In the genomic region with DNA sequence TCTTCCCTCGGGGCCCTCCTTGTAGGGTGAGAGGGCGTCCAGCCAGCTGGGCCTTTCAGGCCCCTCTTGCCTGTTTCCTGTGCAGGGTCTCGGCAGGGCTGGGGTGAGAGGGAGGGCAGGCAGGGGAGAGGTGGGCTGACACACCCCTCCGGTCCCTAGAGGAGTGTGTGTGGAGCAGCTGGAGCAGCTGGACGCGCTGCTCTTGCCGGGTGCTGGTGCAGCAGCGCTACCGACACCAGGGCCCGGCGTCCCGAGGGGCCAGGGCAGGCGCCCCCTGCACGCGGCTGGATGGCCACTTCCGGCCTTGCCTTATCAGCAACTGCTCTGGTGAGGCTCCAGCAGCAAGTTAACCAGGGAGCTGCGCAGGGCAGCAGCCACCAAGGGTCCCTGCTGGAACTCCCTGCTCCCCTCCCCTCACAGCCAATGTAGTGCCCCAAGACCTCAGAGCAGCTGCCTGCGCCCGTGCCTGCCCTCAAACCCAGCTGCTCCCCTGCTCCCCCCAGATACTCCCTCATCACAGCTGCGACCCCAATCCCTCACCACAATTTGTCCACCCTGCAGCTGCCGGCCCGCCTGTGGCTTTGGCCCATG, we compare ENCODE assay signal across 23 cellular contexts. TPM values are rescaled to one million over a fixed set of nuclear protein-coding genes. Genes with fewer than 3 reads are reported as not detected.
DNase-seq lines count a peak whose midpoint lies in the region; ATAC-seq and TF ChIP-seq lines count a peak whose summit lies in the region.
"Had no signal": no experiment of that assay in that cellular context is flagged by ENCODE, and none has a peak within 500 bp of the region (broad histone marks: within the 10 kb centered on the region; RNA-seq: fewer than 3 reads in every experiment).

No MANE protein-coding gene starts in this region.

- H3K9me3 Mint-ChIP-seq in activated naive CD8-positive, alpha-beta T cell treated with anti-CD3 and anti-CD28 coated beads, Interleukin-2, amount 10 ng/mL, durations not matched to agents 7 days and 5 days, result no peaks in the 10 kb centered on the region
- H3K9me3 Mint-ChIP-seq in activated naive CD8-positive, alpha-beta T cell treated with anti-CD3 and anti-CD28 coated beads, Interleukin-2, amount 50 U/mL, for 24 hours, result no peaks in the 10 kb centered on the region
- H3K9me3 Mint-ChIP-seq in activated T-cell treated with anti-CD3 and anti-CD28 coated beads, Interleukin-2, amount 50 U/mL, for 72 hours, result no peaks in the 10 kb centered on the region
- H3K9me3 Mint-ChIP-seq: activated T-helper 2 cell treated with anti-CD3 and anti-CD28 coated beads, Interferon-gamma antibody, Interleukin-2, Interleukin-4, amounts not matched to agents 10 μg/mL and 5 μg/mL and 100 μg/mL, durations not matched to agents 14 hours and 24 hours and 36 hours; neural crest cell; stimulated activated naive CD8-positive, alpha-beta T cell treated with anti-CD3 and anti-CD28 coated beads, Interleukin-15, Interleukin-2, amounts not matched to agents 100 ng/mL and 50 ng/mL, for 24 hours had no signal

- peaks cover 2% of the 10 kb centered on the region for H3K4me1 Mint-ChIP-seq in activated naive CD8-positive, alpha-beta T cell treated with anti-CD3 and anti-CD28 coated beads, Interleukin-2, amount 10 ng/mL, durations not matched to agents 7 days and 5 days
- H3K4me1 Mint-ChIP-seq in activated naive CD8-positive, alpha-beta T cell treated with anti-CD3 and anti-CD28 coated beads, Interleukin-2, amount 50 U/mL, for 24 hours, result peaks cover 2% of the 10 kb centered on the region
- no peaks in the 10 kb centered on the region for H3K4me1 Mint-ChIP-seq in activated T-cell treated with anti-CD3 and anti-CD28 coated beads, Interleukin-2, amount 50 U/mL, for 72 hours (ENCODE audit: low read depth)
- H3K4me1 Mint-ChIP-seq: activated CD4-positive, alpha-beta T cell treated with anti-CD3 and anti-CD28 coated beads for 36 hours; B cell; neural crest cell had no signal

- no peak for ATAC-seq in activated naive CD8-positive, alpha-beta T cell treated with anti-CD3 and anti-CD28 coated beads, Interleukin-2, amount 10 ng/mL, durations not matched to agents 7 days and 5 days (ENCODE audit: low read depth)
- ATAC-seq in activated naive CD8-positive, alpha-beta T cell treated with anti-CD3 and anti-CD28 coated beads, Interleukin-2, amount 50 U/mL, for 24 hours, result no peak
- ATAC-seq in heart left ventricle, result no peak
- no peak for ATAC-seq in mucosa of descending colon
- ATAC-seq in GM21825 (IDR thresholded peaks at IDR 0.05; ENCODE audit: unreplicated experiment), result no peak
- ATAC-seq in activated T-cell treated with anti-CD3 and anti-CD28 coated beads, Interleukin-2, amount 50 U/mL, for 72 hours (replicated peaks in 1 of 2), result no peak
- ATAC-seq in GM21360 (IDR thresholded peaks at IDR 0.05; ENCODE audit: unreplicated experiment), result no peak
- ATAC-seq: activated CD4-positive, alpha-beta T cell treated with anti-CD3 and anti-CD28 coated beads for 36 hours had no signal

- DNase-seq in activated naive CD8-positive, alpha-beta T cell treated with anti-CD3 and anti-CD28 coated beads, Interleukin-2, amount 10 ng/mL, durations not matched to agents 7 days and 5 days, result peak; percentile 26
- no peak for DNase-seq in activated naive CD8-positive, alpha-beta T cell treated with anti-CD3 and anti-CD28 coated beads, Interleukin-2, amount 50 U/mL, for 24 hours
- DNase-seq in heart left ventricle (peak in 3 of 5 donors; percentile 21 to 62 (median 23)), mucosa of descending colon (peak in 2 of 3 donors; percentile 17 to 28), NCI-H146 (lab: John Stamatoyannopoulos, UW) (no peak)
- no peak for DNase-seq in activated T-cell treated with anti-CD3 and anti-CD28 coated beads, Interleukin-2, amount 50 U/mL, for 72 hours
- DNase-seq: activated CD4-positive, alpha-beta T cell treated with anti-CD3 and anti-CD28 coated beads for 36 hours; activated CD8-positive, alpha-beta memory T cell treated with anti-CD3 and anti-CD28 coated beads, Interleukin-2, amount 50 U/mL, for 4 hours; NCI-H1092; NCI-H2029; NCI-H226; SHP77 treated with DMSO at 0.1 percent for 48 hours; stimulated activated CD4-positive, alpha-beta T cell treated with anti-CD3 and anti-CD28 coated beads, Interleukin-4, amount 100 ng/mL, for 24 hours; T-helper 1 cell had no signal

- POLR2A ChIA-PET in activated naive CD8-positive, alpha-beta T cell treated with anti-CD3 and anti-CD28 coated beads, Interleukin-2, amount 10 ng/mL, durations not matched to agents 7 days and 5 days (lab: Charles Lee), result no interaction called here

- H3K27ac ChIP-seq in heart left ventricle, result no peak overlapping the region
- H3K27ac ChIP-seq: prostate gland, tibial nerve had no signal

- intact Hi-C loops in heart left ventricle (cut with DNase I), result no loop called here
- intact Hi-C loops in mucosa of descending colon (cut with DNase I, micrococcal nuclease), result no loop called here

- H3K36me3 ChIP-seq in heart left ventricle (no peaks in the 10 kb centered on the region), mucosa of descending colon (ENCODE audit: low read depth) (no peaks in the 10 kb centered on the region)
- H3K36me3 ChIP-seq: prostate gland, tibial nerve had no signal

- H3K27me3 ChIP-seq in heart left ventricle, result no peaks in the 10 kb centered on the region
- H3K27me3 ChIP-seq: tibial nerve had no signal

- no peak for TF ChIP-seq CTCF in heart left ventricle (IDR thresholded peaks at IDR 0.05)
- TF ChIP-seq CTCF in mucosa of descending colon (IDR thresholded peaks at IDR 0.05), result no peak

- no peaks in the 10 kb centered on the region for H3K27me3 Mint-ChIP-seq in activated naive CD8-positive, alpha-beta T cell treated with anti-CD3 and anti-CD28 coated beads, Interleukin-2, amount 10 ng/mL, durations not matched to agents 7 days and 5 days
- H3K27me3 Mint-ChIP-seq in activated naive CD8-positive, alpha-beta T cell treated with anti-CD3 and anti-CD28 coated beads, Interleukin-2, amount 50 U/mL, for 24 hours, result no peaks in the 10 kb centered on the region
- no peaks in the 10 kb centered on the region for H3K27me3 Mint-ChIP-seq in activated T-cell treated with anti-CD3 and anti-CD28 coated beads, Interleukin-2, amount 50 U/mL, for 72 hours (ENCODE audit: low read depth)
- H3K27me3 Mint-ChIP-seq: activated CD4-positive, alpha-beta T cell treated with anti-CD3 and anti-CD28 coated beads for 36 hours; stimulated activated naive CD8-positive, alpha-beta T cell treated with anti-CD3 and anti-CD28 coated beads, Interleukin-15, Interleukin-2, amounts not matched to agents 100 ng/mL and 50 ng/mL, for 24 hours had no signal

- TF ChIP-seq POLR2A in heart left ventricle (IDR thresholded peaks at IDR 0.05), result no peak

- H3K36me3 Mint-ChIP-seq in activated naive CD8-positive, alpha-beta T cell treated with anti-CD3 and anti-CD28 coated beads, Interleukin-2, amount 10 ng/mL, durations not matched to agents 7 days and 5 days, result no peaks in the 10 kb centered on the region
- no peaks in the 10 kb centered on the region for H3K36me3 Mint-ChIP-seq in activated naive CD8-positive, alpha-beta T cell treated with anti-CD3 and anti-CD28 coated beads, Interleukin-2, amount 50 U/mL, for 24 hours (ENCODE audit: low read depth)
- no peaks in the 10 kb centered on the region for H3K36me3 Mint-ChIP-seq in activated T-cell treated with anti-CD3 and anti-CD28 coated beads, Interleukin-2, amount 50 U/mL, for 72 hours (ENCODE audit: insufficient read depth in 2 of 2)

- H3K4me1 ChIP-seq in heart left ventricle (no peaks in the 10 kb centered on the region), mucosa of descending colon (ENCODE audit: low read depth) (peaks cover 9% of the 10 kb centered on the region)
- H3K4me1 ChIP-seq: prostate gland, tibial nerve had no signal

- H3K4me3 ChIP-seq in heart left ventricle (no peak overlapping the region), mucosa of descending colon (no peak overlapping the region)
- H3K4me3 ChIP-seq: prostate gland, smooth muscle cell, tibial nerve had no signal

- no peaks in the 10 kb centered on the region for H3K9me3 ChIP-seq in heart left ventricle
- H3K9me3 ChIP-seq in mucosa of descending colon, result no peaks in the 10 kb centered on the region
- H3K9me3 ChIP-seq: prostate gland, tibial nerve had no signal

- 49 to 68% (median 61%) methylated on average over 7 to 22 of the region's 22 CpGs for WGBS in heart left ventricle, 4 donors

- no peak overlapping the region for H3K27ac Mint-ChIP-seq in activated naive CD8-positive, alpha-beta T cell treated with anti-CD3 and anti-CD28 coated beads, Interleukin-2, amount 10 ng/mL, durations not matched to agents 7 days and 5 days
- no peak overlapping the region for H3K27ac Mint-ChIP-seq in activated naive CD8-positive, alpha-beta T cell treated with anti-CD3 and anti-CD28 coated beads, Interleukin-2, amount 50 U/mL, for 24 hours
- no peak overlapping the region for H3K27ac Mint-ChIP-seq in activated T-cell treated with anti-CD3 and anti-CD28 coated beads, Interleukin-2, amount 50 U/mL, for 72 hours
- H3K27ac Mint-ChIP-seq: activated CD4-positive, alpha-beta T cell treated with anti-CD3 and anti-CD28 coated beads for 36 hours; activated T-helper 2 cell treated with anti-CD3 and anti-CD28 coated beads, Interferon-gamma antibody, Interleukin-2, Interleukin-4, amounts not matched to agents 10 μg/mL and 5 μg/mL and 100 μg/mL, durations not matched to agents 14 hours and 24 hours and 36 hours; B cell; stimulated activated naive CD8-positive, alpha-beta T cell treated with anti-CD3 and anti-CD28 coated beads, Interleukin-15, Interleukin-2, amounts not matched to agents 100 ng/mL and 50 ng/mL, for 24 hours had no signal

- no peak overlapping the region for H3K4me3 Mint-ChIP-seq in activated naive CD8-positive, alpha-beta T cell treated with anti-CD3 and anti-CD28 coated beads, Interleukin-2, amount 10 ng/mL, durations not matched to agents 7 days and 5 days
- no peak overlapping the region for H3K4me3 Mint-ChIP-seq in activated naive CD8-positive, alpha-beta T cell treated with anti-CD3 and anti-CD28 coated beads, Interleukin-2, amount 50 U/mL, for 24 hours
- H3K4me3 Mint-ChIP-seq in activated T-cell treated with anti-CD3 and anti-CD28 coated beads, Interleukin-2, amount 50 U/mL, for 72 hours, result no peak overlapping the region
- H3K4me3 Mint-ChIP-seq: activated CD4-positive, alpha-beta T cell treated with anti-CD3 and anti-CD28 coated beads for 36 hours; B cell; neural crest cell; stimulated activated naive CD8-positive, alpha-beta T cell treated with anti-CD3 and anti-CD28 coated beads, Interleukin-15, Interleukin-2, amounts not matched to agents 100 ng/mL and 50 ng/mL, for 24 hours had no signal

RNA-seq across cellular contexts. Expression of gene ZNF862, which starts 15.7 kb away (rescaled TPM):
- 10 to 100 TPM; 44.1 to 45.6 TPM for total RNA-seq in activated naive CD8-positive, alpha-beta T cell treated with anti-CD3 and anti-CD28 coated beads, Interleukin-2, amount 10 ng/mL, durations not matched to agents 7 days and 5 days
- total RNA-seq in heart left ventricle (10 to 100 TPM in 4 of 9 donors, 1 to 10 TPM in 5; 8.0 to 18.1 (median 9.8) TPM), mucosa of descending colon (10 to 100 TPM; 18.0 to 25.4 (median 25.2) TPM)
- polyA plus RNA-seq in heart left ventricle, result 1 to 10 TPM; 6.9 TPM
- total RNA-seq in activated T-cell treated with anti-CD3 and anti-CD28 coated beads, Interleukin-2, amount 50 U/mL, for 72 hours, result 10 to 100 TPM; 31.4 to 39.0 TPM

RNA-seq across cellular contexts. Expression of gene ZNF467, which starts 49.1 kb away (rescaled TPM):
- 1 to 10 TPM in 1 of 2 experiments, under 1 TPM in 1; 0.83 to 1.0 TPM for total RNA-seq in activated naive CD8-positive, alpha-beta T cell treated with anti-CD3 and anti-CD28 coated beads, Interleukin-2, amount 10 ng/mL, durations not matched to agents 7 days and 5 days
- total RNA-seq in heart left ventricle, result 1 to 10 TPM; 2.6 to 9.5 (median 5.1) TPM
- polyA plus RNA-seq in heart left ventricle, result 1 to 10 TPM; 3.6 to 4.7 TPM
- total RNA-seq in mucosa of descending colon, result 10 to 100 TPM in 1 of 3 donors, 1 to 10 TPM in 2; 2.4 to 19.5 (median 5.1) TPM
- total RNA-seq in activated T-cell treated with anti-CD3 and anti-CD28 coated beads, Interleukin-2, amount 50 U/mL, for 72 hours, result under 1 TPM; 0.37 to 0.53 TPM
- total RNA-seq: activated T-helper 2 cell treated with anti-CD3 and anti-CD28 coated beads, Interferon-gamma antibody, Interleukin-2, Interleukin-4, amounts not matched to agents 10 μg/mL and 5 μg/mL and 100 μg/mL, durations not matched to agents 14 hours and 24 hours and 36 hours had no signal

RNA-seq across cellular contexts. Expression of gene ATP6V0E2, which starts 51.3 kb away (rescaled TPM):
- 10 to 100 TPM; 74.0 to 81.2 TPM for total RNA-seq in activated naive CD8-positive, alpha-beta T cell treated with anti-CD3 and anti-CD28 coated beads, Interleukin-2, amount 10 ng/mL, durations not matched to agents 7 days and 5 days
- total RNA-seq in heart left ventricle (100 to 1,000 TPM in 4 of 9 donors, 10 to 100 TPM in 5; 55.4 to 137 (median 92.3) TPM), mucosa of descending colon (10 to 100 TPM; 12.7 to 23.7 (median 20.9) TPM)
- polyA plus RNA-seq in heart left ventricle, result 10 to 100 TPM; 39.0 to 80.9 TPM
- 10 to 100 TPM; 43.4 to 44.5 TPM for total RNA-seq in activated T-cell treated with anti-CD3 and anti-CD28 coated beads, Interleukin-2, amount 50 U/mL, for 72 hours

Comparison
In these comparisons a context has a peak if more than half of its experiments do, and no peak if none do; other contexts are left out.
1. DNase-seq: peak in activated naive CD8-positive, alpha-beta T cell treated with anti-CD3 and anti-CD28 coated beads, Interleukin-2, amount 10 ng/mL, durations not matched to agents 7 days and 5 days (single experiment), heart left ventricle (3 of 5) and mucosa of descending colon (2 of 3); none in activated naive CD8-positive, alpha-beta T cell treated with anti-CD3 and anti-CD28 coated beads, Interleukin-2, amount 50 U/mL, for 24 hours (single experiment), NCI-H146 (single experiment) and activated T-cell treated with anti-CD3 and anti-CD28 coated beads, Interleukin-2, amount 50 U/mL, for 72 hours (0 of 2).